Comparison of ENCODE assay signal across 14 cellular contexts in genomic region chr1:208007938-208008342, GRCh38.
A peak's percentile ranks its signal among the peaks of the same experiment; 100 is the strongest.
DNase-seq lines count a peak whose midpoint lies in the region; ATAC-seq, FAIRE-seq and TF ChIP-seq lines count a peak whose summit lies in the region.
"Had no signal": no experiment of that assay in that cellular context is flagged by ENCODE, and none has a peak within 500 bp of the region (broad histone marks: within the 10 kb centered on the region; RNA-seq: fewer than 3 reads in every experiment).

No MANE protein-coding gene starts in this region.

- intact Hi-C loops in gastrocnemius medialis (cut with DNase I; ENCODE audit: low total_unique reads), result no loop called here

- POLR2A ChIA-PET in T-cell (lab: Charles Lee), result no interaction called here

- H3K9me3 Mint-ChIP-seq in T-cell, result no peaks in the 10 kb centered on the region
- H3K9me3 Mint-ChIP-seq: activated naive CD4-positive, alpha-beta T cell treated with anti-CD3 and anti-CD28 coated beads, Interleukin-2, amount 50 U/mL, for 24 hours had no signal

- H3K4me1 ChIP-seq in gastrocnemius medialis, result no peaks in the 10 kb centered on the region
- H3K4me1 ChIP-seq: colonic mucosa, SJCRH30 had no signal

- H3K27ac Mint-ChIP-seq in T-cell, result no peak overlapping the region
- H3K27ac Mint-ChIP-seq: activated naive CD4-positive, alpha-beta T cell treated with anti-CD3 and anti-CD28 coated beads, Interleukin-2, amount 50 U/mL, for 24 hours; naive thymus-derived CD4-positive, alpha-beta T cell had no signal

- TF ChIP-seq CTCF in astrocyte of the cerebellum (IDR thresholded peaks at IDR 0.05; ENCODE audit: low read depth, low read length, missing control alignments), result no peak
- no peak for TF ChIP-seq CTCF in foreskin fibroblast (IDR thresholded peaks at IDR 0.05; ENCODE audit: low read depth, low read length)
- TF ChIP-seq CTCF in gastrocnemius medialis (IDR thresholded peaks at IDR 0.05 in 4 of 5, conservative IDR thresholded peaks at IDR 0.05 in 1 of 5), result no peak

- CTCF ChIA-PET in T-cell (lab: Charles Lee), result interaction anchor here in 1 of 2 donors (0.7 kb wide), 1 partner anchor 1194 kb away, joined by 3 read pairs; no protein-coding TSS in a partner anchor

- no peaks in the 10 kb centered on the region for H3K36me3 ChIP-seq in gastrocnemius medialis
- H3K36me3 ChIP-seq: colonic mucosa, SJCRH30 had no signal

- FAIRE-seq in urothelium cell line (lab: Jason Lieb, UNC), result no peak
- FAIRE-seq: D721Med had no signal

- peaks cover 3% of the 10 kb centered on the region for H3K36me3 Mint-ChIP-seq in T-cell
- H3K36me3 Mint-ChIP-seq: activated naive CD4-positive, alpha-beta T cell treated with anti-CD3 and anti-CD28 coated beads, Interleukin-2, amount 50 U/mL, for 24 hours; naive thymus-derived CD4-positive, alpha-beta T cell had no signal

- H3K9me3 ChIP-seq in gastrocnemius medialis, result no peaks in the 10 kb centered on the region
- H3K9me3 ChIP-seq: colonic mucosa, SJCRH30 had no signal

- peaks cover 0 to 4% of the 10 kb centered on the region in 2 donors for H3K27me3 Mint-ChIP-seq in T-cell
- H3K27me3 Mint-ChIP-seq: activated naive CD4-positive, alpha-beta T cell treated with anti-CD3 and anti-CD28 coated beads, Interleukin-2, amount 50 U/mL, for 24 hours had no signal

- TF ChIP-seq POLR2A in gastrocnemius medialis (IDR thresholded peaks at IDR 0.05), result no peak

- DNase-seq in HS-5 (ENCODE audit: low read depth), result peak; percentile 65
- DNase-seq in astrocyte of the cerebellum (ENCODE audit: low read depth), result peak; percentile 51
- DNase-seq in foreskin fibroblast, result peak; percentile 36 to 52
- peak; percentile 44 for DNase-seq in urothelium cell line (ENCODE audit: low spot score)
- DNase-seq in T-cell, result no peak
- DNase-seq in gastrocnemius medialis, result no peak
- DNase-seq: colonic mucosa; naive thymus-derived CD4-positive, alpha-beta T cell; NCI-H1694; SJCRH30 had no signal

- H3K4me3 Mint-ChIP-seq in T-cell, result no peak overlapping the region
- H3K4me3 Mint-ChIP-seq: activated naive CD4-positive, alpha-beta T cell treated with anti-CD3 and anti-CD28 coated beads, Interleukin-2, amount 50 U/mL, for 24 hours; naive thymus-derived CD4-positive, alpha-beta T cell had no signal

- no peak overlapping the region for H3K27ac ChIP-seq in gastrocnemius medialis
- H3K27ac ChIP-seq: colonic mucosa, SJCRH30 had no signal

- in situ Hi-C loops in astrocyte of the cerebellum (cut with HindIII; ENCODE audit: low sequenced_read_pairs) (no loop called here), gastrocnemius medialis (cut with MboI; ENCODE audit: low sequenced_read_pairs in 4 of 4) (no loop called here)

- no peaks in the 10 kb centered on the region for H3K27me3 ChIP-seq in gastrocnemius medialis
- H3K27me3 ChIP-seq: colonic mucosa, SJCRH30 had no signal

- H3K4me3 ChIP-seq in astrocyte of the cerebellum (ENCODE audit: low read depth, low read length) (no peak overlapping the region), foreskin fibroblast (ENCODE audit: low read depth in 1 of 2, low read length in 2 of 2) (no peak overlapping the region), gastrocnemius medialis (no peak overlapping the region)
- H3K4me3 ChIP-seq: colonic mucosa, SJCRH30, skin epidermis had no signal

- H3K4me1 Mint-ChIP-seq in T-cell, result no peaks in the 10 kb centered on the region
- H3K4me1 Mint-ChIP-seq: activated naive CD4-positive, alpha-beta T cell treated with anti-CD3 and anti-CD28 coated beads, Interleukin-2, amount 50 U/mL, for 24 hours had no signal

- ATAC-seq in T-cell (replicated peaks in 1 of 4), result no peak
- no peak for ATAC-seq in gastrocnemius medialis
- ATAC-seq in GM18519 (IDR thresholded peaks at IDR 0.05; ENCODE audit: low FRiP score, unreplicated experiment), result no peak
- ATAC-seq: naive thymus-derived CD4-positive, alpha-beta T cell had no signal

Comparison
In these comparisons a context has a peak if more than half of its experiments do, and no peak if none do; other contexts are left out.
1. DNase-seq: peak in HS-5 (single experiment), astrocyte of the cerebellum (single experiment), foreskin fibroblast (2 of 2) and urothelium cell line (single experiment); none in T-cell (0 of 34) and gastrocnemius medialis (0 of 2).